Comparison of ENCODE assay signal across 9 cellular contexts in genomic region chr2:149166958-149167810, GRCh38.
DNase-seq lines count a peak whose midpoint lies in the region; ATAC-seq and TF ChIP-seq lines count a peak whose summit lies in the region.
"Had no signal": no experiment of that assay in that cellular context is flagged by ENCODE, and none has a peak within 500 bp of the region (broad histone marks: within the 10 kb centered on the region; RNA-seq: fewer than 3 reads in every experiment).

No MANE protein-coding gene starts in this region.

- no peaks in the 10 kb centered on the region for H3K4me1 ChIP-seq in CD4-positive, alpha-beta memory T cell (ENCODE audit: insufficient read depth, low read length)
- peaks cover 56% of the 10 kb centered on the region for H3K4me1 ChIP-seq in PC-9 (replicated peaks; ENCODE audit: insufficient read depth)

- peaks cover 0 to 8% (median 3%) of the 10 kb centered on the region in 8 donors for H3K9me3 Mint-ChIP-seq in CD4-positive, alpha-beta memory T cell

- in situ Hi-C loops in GM13977 (cut with MboI; ENCODE audit: low pct_unique_long_range_greater_than_20kb, low sequenced_read_pairs, unreplicated experiment), result no loop called here

- POLR2A ChIA-PET in CD4-positive, alpha-beta memory T cell (lab: Charles Lee; ENCODE audit: partially characterized antibody), result no interaction called here
- POLR2A ChIA-PET in PC-9 (lab: Charles Lee; ENCODE audit: unreplicated experiment) (no interaction called here), GM10248 (lab: Yijun Ruan, JAX) (no interaction called here)

- H3F3A ChIP-seq in PC-9 (ENCODE audit: insufficient read depth, low read depth), result peaks cover 20% of the 10 kb centered on the region

- peak overlapping the region in 3 of 7 donors; percentile 20 to 62 (median 31) for H3K27ac Mint-ChIP-seq in CD4-positive, alpha-beta memory T cell

- intact Hi-C loops in CD4-positive, alpha-beta memory T cell (cut with micrococcal nuclease), result no loop called here
- intact Hi-C loops in PC-9 (cut with micrococcal nuclease; ENCODE audit: unreplicated experiment), result loop anchor here (5.0 to 10.0 kb wide), 3 partner anchors 125 to 825 kb away; no protein-coding TSS in a partner anchor

- no peaks in the 10 kb centered on the region for H4K20me1 ChIP-seq in PC-9 (ENCODE audit: insufficient read depth)

- H3K27me3 ChIP-seq in CD4-positive, alpha-beta memory T cell (ENCODE audit: insufficient read depth, low read length), result no peaks in the 10 kb centered on the region
- H3K27me3 ChIP-seq in PC-9 (ENCODE audit: insufficient read depth, low read depth), result no peaks in the 10 kb centered on the region
- H3K27me3 ChIP-seq: SJSA1 had no signal

- no peaks in the 10 kb centered on the region for H3K9me3 ChIP-seq in CD4-positive, alpha-beta memory T cell (ENCODE audit: control insufficient read depth in 1 of 2, low read length in 2 of 2)
- no peaks in the 10 kb centered on the region for H3K9me3 ChIP-seq in PC-9 (ENCODE audit: insufficient read depth, low read depth)

- H3K36me3 ChIP-seq in CD4-positive, alpha-beta memory T cell (ENCODE audit: insufficient read depth, low read length), result no peaks in the 10 kb centered on the region
- 0 out of 2 replicates have a peak, but pooled peaks cover 5% of the 10 kb centered on the region for H3K36me3 ChIP-seq in PC-9 (ENCODE audit: low read depth)

- peak; percentile 18 to 68 (median 38) for DNase-seq in CD4-positive, alpha-beta memory T cell
- DNase-seq in PC-9, result peak in 1 of 2 experiments; percentile 69
- DNase-seq in COR-L47 (lab: John Stamatoyannopoulos, UW), result no peak
- no peak for DNase-seq in GM10248 (ENCODE audit: extremely low spot score)
- no peak for DNase-seq in GM13977 (ENCODE audit: low spot score)

- H3K4me2 ChIP-seq in PC-9, result no peak overlapping the region

- H3K4me1 Mint-ChIP-seq in CD4-positive, alpha-beta memory T cell, result peaks cover 2 to 16% (median 8%) of the 10 kb centered on the region in 4 donors

- no peaks in the 10 kb centered on the region for H3K9me2 ChIP-seq in PC-9 (ENCODE audit: insufficient read depth)

- peaks cover 2 to 4% of the 10 kb centered on the region in 2 donors for H3K27me3 Mint-ChIP-seq in CD4-positive, alpha-beta memory T cell

- no TSS peak for BruUV-seq in PC-9 (replicated peaks; lab: Mats Ljungman, UMichigan)

- H3K36me3 Mint-ChIP-seq in CD4-positive, alpha-beta memory T cell, result no peaks in the 10 kb centered on the region

- CTCF ChIA-PET in CD4-positive, alpha-beta memory T cell (lab: Charles Lee; ENCODE audit: partially characterized antibody), result no interaction called here
- CTCF ChIA-PET in PC-9 (lab: Charles Lee) (interaction anchor here (0.6 kb wide), 1 partner anchor 149 kb away, joined by 5 read pairs; no protein-coding TSS in a partner anchor), GM10248 (lab: Yijun Ruan, JAX) (interaction anchor here (1.4 kb wide), 1 partner anchor 12 kb away, joined by 3 read pairs; no protein-coding TSS in a partner anchor)

- no peak overlapping the region for H2AFZ ChIP-seq in PC-9

- TF ChIP-seq CTCF in PC-9 (conservative IDR thresholded peaks at IDR 0.05) (no peak), GM10248 (IDR thresholded peaks at IDR 0.05; ENCODE audit: control extremely low read depth, extremely low read depth, low read depth, missing control alignments) (no peak), GM13977 (IDR thresholded peaks at IDR 0.05; ENCODE audit: extremely low read depth, insufficient read depth, missing control alignments) (no peak)

- peak; percentile 85 for ATAC-seq in GM21786 (IDR thresholded peaks at IDR 0.05; ENCODE audit: unreplicated experiment)
- peak; percentile 87 for ATAC-seq in esophagus mucosa
- ATAC-seq in HG02840 (IDR thresholded peaks at IDR 0.05; ENCODE audit: low FRiP score, unreplicated experiment), result no peak

- no peak overlapping the region for H3K4me3 ChIP-seq in CD4-positive, alpha-beta memory T cell (ENCODE audit: low read length in 2 of 2)
- no peak overlapping the region for H3K4me3 ChIP-seq in PC-9
- H3K4me3 ChIP-seq: SJSA1 had no signal

- H3K27ac ChIP-seq in CD4-positive, alpha-beta memory T cell (ENCODE audit: low read depth, low read length), result no peak overlapping the region
- H3K27ac ChIP-seq in PC-9, result peak overlapping the region; percentile 34
- H3K27ac ChIP-seq: SJSA1 had no signal

- peak overlapping the region in 3 of 8 donors; percentile 5 to 26 (median 25) for H3K4me3 Mint-ChIP-seq in CD4-positive, alpha-beta memory T cell

- peaks cover 5% of the 10 kb centered on the region; the same call in 1 of the 2 replicates for H3K79me2 ChIP-seq in PC-9 (ENCODE audit: low read depth)

Comparison
In these comparisons a context has a peak if more than half of its experiments do, and no peak if none do; other contexts are left out.
1. DNase-seq: peak in CD4-positive, alpha-beta memory T cell (5 of 5); none in COR-L47 (single experiment), GM10248 (single experiment) and GM13977 (single experiment).